In genomic region chr4:145097821-145098674, GRCh38 we compare ENCODE assay signal across 1 cellular context.
A peak's percentile ranks its signal among the peaks of the same experiment; 100 is the strongest.
TF ChIP-seq lines count a peak whose summit lies in the region.

ABCE1 (plus strand) TSS chr4:145098311; CDS start chr4:145104413, 6,102 bp downstream.
ANAPC10 (minus strand) TSS chr4:145098196; CDS start chr4:145096099, 2,097 bp downstream.

TF ChIP-seq in SK-N-SH, 30 proteins besides CTCF, POLR2A, EP300 and RAD21 (continued from another document):
- peak; percentile 91 for TF ChIP-seq POLR2AphosphoS5 (IDR thresholded peaks at IDR 0.05; ENCODE audit: low read depth, low read length)
- TF ChIP-seq EZH2phosphoT487 (IDR thresholded peaks at IDR 0.05; ENCODE audit: borderline replicate concordance, low read depth): no peak
- no peak for TF ChIP-seq RXRA (IDR thresholded peaks at IDR 0.05; ENCODE audit: borderline replicate concordance, low read depth)
- TF ChIP-seq TEAD4 (IDR thresholded peaks at IDR 0.05; ENCODE audit: borderline replicate concordance, insufficient read depth): no peak
- peak; percentile 74; the same call in 1 of the 2 replicates for TF ChIP-seq NFIC (IDR thresholded peaks at IDR 0.05; ENCODE audit: borderline replicate concordance)
- TF ChIP-seq GABPA (IDR thresholded peaks at IDR 0.05; ENCODE audit: low read depth): peak; percentile 35
- no peak for TF ChIP-seq FOSL2 (IDR thresholded peaks at IDR 0.05; ENCODE audit: borderline replicate concordance, low read depth)
- no peak for TF ChIP-seq JUND (IDR thresholded peaks at IDR 0.05)
- TF ChIP-seq YY1 (IDR thresholded peaks at IDR 0.05; ENCODE audit: low read depth): peak; percentile 94
- no peak for TF ChIP-seq FOXM1 (IDR thresholded peaks at IDR 0.05; ENCODE audit: low read depth)
- TF ChIP-seq CHD2 (IDR thresholded peaks at IDR 0.05; ENCODE audit: low read length, partially characterized antibody): peak; percentile 80
- TF ChIP-seq RCOR1 (IDR thresholded peaks at IDR 0.05; ENCODE audit: low read length): no peak
- no peak for TF ChIP-seq MEF2A (IDR thresholded peaks at IDR 0.05; ENCODE audit: borderline replicate concordance, low read depth)
- no peak for TF ChIP-seq USF2 (IDR thresholded peaks at IDR 0.05; ENCODE audit: borderline replicate concordance, low read depth, low read length)
- no peak; the same call in 1 of the 2 replicates for TF ChIP-seq FOXJ3 (CRISPR knock-in tag; IDR thresholded peaks at IDR 0.05)
- TF ChIP-seq USF1 (IDR thresholded peaks at IDR 0.05; ENCODE audit: borderline replicate concordance, low read depth): no peak
- peak; percentile 43; the same call in 1 of the 2 replicates for TF ChIP-seq TCF12 (IDR thresholded peaks at IDR 0.05)
- 0 out of 2 replicates have a peak, but pooled peaks have one; percentile 28 for TF ChIP-seq SMC3 (IDR thresholded peaks at IDR 0.05; ENCODE audit: low read depth, low read length)
- peak; percentile 71 for TF ChIP-seq NRF1 (IDR thresholded peaks at IDR 0.05; ENCODE audit: low read depth, low read length)
